ENCODE assay signal across 9 cellular contexts in the genomic region with DNA sequence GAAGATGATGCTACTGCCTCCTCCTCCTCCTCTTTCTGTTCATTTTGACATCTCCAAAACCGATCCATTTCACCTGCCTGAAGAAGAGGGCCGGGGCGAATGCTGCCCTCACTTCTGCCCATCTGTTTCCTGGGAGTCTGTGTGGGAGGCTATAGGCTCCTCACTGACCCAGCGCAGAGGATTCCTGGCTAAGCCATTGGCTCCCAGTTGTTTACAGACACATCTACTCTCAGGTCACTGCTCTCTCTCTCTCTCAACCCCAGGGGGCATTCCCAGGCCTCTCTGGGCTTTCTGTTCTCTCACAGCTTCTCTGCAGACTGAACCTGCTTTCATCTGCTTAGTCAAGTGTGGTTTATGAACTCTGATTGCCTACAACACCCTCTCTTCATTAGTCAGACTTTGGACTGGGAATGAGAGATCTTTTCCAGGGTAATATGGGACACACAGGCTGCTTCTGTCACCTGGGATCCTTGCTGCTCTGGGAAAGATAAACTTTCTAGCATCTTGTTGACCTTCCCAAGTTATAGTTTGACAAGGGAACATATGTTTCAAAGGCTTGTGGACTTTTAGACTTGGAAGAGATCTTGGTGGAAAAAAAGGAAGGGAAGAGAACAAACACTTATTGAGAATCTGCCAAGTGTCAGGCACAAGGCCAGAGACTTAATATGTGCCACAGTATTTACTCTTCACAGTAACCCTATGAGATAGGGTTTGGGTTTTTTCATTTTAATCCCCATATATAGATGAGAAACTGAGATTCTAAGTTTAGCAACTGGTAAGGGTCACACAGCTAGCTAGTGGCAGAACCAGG. TPM values are rescaled to one million over a fixed set of nuclear protein-coding genes. Genes with fewer than 3 reads are reported as not detected.
DNase-seq lines count a peak whose midpoint lies in the region; ATAC-seq and TF ChIP-seq lines count a peak whose summit lies in the region.
"Had no signal": no experiment of that assay in that cellular context is flagged by ENCODE, and none has a peak within 500 bp of the region (broad histone marks: within the 10 kb centered on the region; RNA-seq: fewer than 3 reads in every experiment).

No MANE protein-coding gene starts in this region.

- no peaks in the 10 kb centered on the region for H3K9me3 Mint-ChIP-seq in central memory CD8-positive, alpha-beta T cell
- no peaks in the 10 kb centered on the region for H3K9me3 Mint-ChIP-seq in naive thymus-derived CD8-positive, alpha-beta T cell

- no peaks in the 10 kb centered on the region for H3K36me3 Mint-ChIP-seq in central memory CD8-positive, alpha-beta T cell (ENCODE audit: insufficient read depth)
- H3K36me3 Mint-ChIP-seq in naive thymus-derived CD8-positive, alpha-beta T cell = no peaks in the 10 kb centered on the region

- DNase-seq in COLO829 (ENCODE audit: low spot score) (peak; percentile 12), SW480 (ENCODE audit: low spot score) (peak; percentile 74), coronary artery (ENCODE audit: low spot score) (no peak), hippocampal formation (lab: John Stamatoyannopoulos, UW) (no peak)
- DNase-seq in central memory CD8-positive, alpha-beta T cell (ENCODE audit: low spot score in 2 of 2) = peak in 1 of 2 donors; percentile 22
- DNase-seq in naive thymus-derived CD8-positive, alpha-beta T cell = peak in 8 of 10 donors; percentile 17 to 69 (median 52)

- no peaks in the 10 kb centered on the region for H3K27me3 Mint-ChIP-seq in central memory CD8-positive, alpha-beta T cell
- no peaks in the 10 kb centered on the region for H3K27me3 Mint-ChIP-seq in naive thymus-derived CD8-positive, alpha-beta T cell

- H3K4me1 Mint-ChIP-seq in central memory CD8-positive, alpha-beta T cell = peaks cover 12% of the 10 kb centered on the region
- peaks cover 25 to 69% (median 60%) of the 10 kb centered on the region in 4 donors for H3K4me1 Mint-ChIP-seq in naive thymus-derived CD8-positive, alpha-beta T cell

- no peak for TF ChIP-seq CTCF in coronary artery (IDR thresholded peaks at IDR 0.05)

- H3K4me3 ChIP-seq in coronary artery = no peak overlapping the region
- H3K4me3 ChIP-seq: SJSA1 had no signal

- POLR2A ChIA-PET in naive thymus-derived CD8-positive, alpha-beta T cell (lab: Charles Lee) = interaction anchor here (1.8 to 34.6 kb wide), 3 partner anchors 9 to 30 kb away, joined by 4 to 629 read pairs (median 7); partner anchors contain the start of gene USP3

- H3K27ac ChIP-seq in coronary artery = no peak overlapping the region
- H3K27ac ChIP-seq: SJSA1 had no signal

- peak overlapping the region; percentile 52 for H3K27ac Mint-ChIP-seq in central memory CD8-positive, alpha-beta T cell (ENCODE audit: low read depth)
- peak overlapping the region; percentile 95 to 99 (median 96) for H3K27ac Mint-ChIP-seq in naive thymus-derived CD8-positive, alpha-beta T cell

- no peak overlapping the region for H3K4me3 Mint-ChIP-seq in central memory CD8-positive, alpha-beta T cell
- H3K4me3 Mint-ChIP-seq in naive thymus-derived CD8-positive, alpha-beta T cell = peak overlapping the region in 9 of 10 donors; percentile 37 to 88 (median 73)

- ATAC-seq in GM19397 (IDR thresholded peaks at IDR 0.05; ENCODE audit: unreplicated experiment) (peak; percentile 36), HG03378 (IDR thresholded peaks at IDR 0.05; ENCODE audit: unreplicated experiment) (peak; percentile 55)
- ATAC-seq in central memory CD8-positive, alpha-beta T cell (replicated peaks; ENCODE audit: extremely low read depth, poor library complexity, severe bottlenecking) = peak; percentile 71
- peak; percentile 80 to 87 for ATAC-seq in naive thymus-derived CD8-positive, alpha-beta T cell

RNA-seq across cellular contexts. Expression of gene USP3, which starts 30.2 kb away (rescaled TPM):
- 100 to 1,000 TPM; 128 to 136 TPM for total RNA-seq in naive thymus-derived CD8-positive, alpha-beta T cell
- 10 to 100 TPM; 31.6 to 42.9 (median 36.9) TPM for polyA plus RNA-seq in naive thymus-derived CD8-positive, alpha-beta T cell

Comparison
In these comparisons a context has a peak if more than half of its experiments do, and no peak if none do; other contexts are left out.
1. DNase-seq: peak in COLO829 (single experiment), SW480 (single experiment) and naive thymus-derived CD8-positive, alpha-beta T cell (8 of 10); none in coronary artery (single experiment) and hippocampal formation (0 of 2).
2. Peak in every context shown above with its lines, with median percentiles within 50 percentile points of each other: ATAC-seq.